11 cellular contexts compared by ENCODE assay signal in the genomic region with DNA sequence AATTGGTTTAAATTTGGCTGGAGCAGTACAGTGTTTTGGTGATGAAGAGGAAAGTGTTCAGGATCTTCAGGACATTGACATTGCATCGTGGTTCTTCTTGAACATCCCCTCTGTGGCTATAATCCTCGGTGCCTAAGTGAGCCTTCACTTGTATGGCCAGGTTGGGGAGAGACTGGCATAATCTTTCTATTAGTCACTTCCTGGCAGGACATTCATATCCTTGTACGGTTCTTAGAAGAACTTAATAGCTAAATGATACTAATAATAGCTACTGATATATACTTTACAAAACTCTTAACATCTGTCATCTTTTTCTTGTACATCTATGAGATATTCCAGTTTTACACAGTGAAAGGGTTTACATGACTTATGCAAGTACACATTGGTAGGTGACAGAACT. TPM values are rescaled to one million over a fixed set of nuclear protein-coding genes. Genes with fewer than 3 reads are reported as not detected.
A peak's percentile ranks its signal among the peaks of the same experiment; 100 is the strongest.
DNase-seq lines count a peak whose midpoint lies in the region; ATAC-seq and TF ChIP-seq lines count a peak whose summit lies in the region.
"Had no signal": no experiment of that assay in that cellular context is flagged by ENCODE, and none has a peak within 500 bp of the region (broad histone marks: within the 10 kb centered on the region; RNA-seq: fewer than 3 reads in every experiment).

No MANE protein-coding gene starts in this region.

- H3K27ac ChIP-seq in ACC112 (ENCODE audit: low read depth, low read length): peak overlapping the region; percentile 93

- TF ChIP-seq CTCF in astrocyte of the spinal cord (IDR thresholded peaks at IDR 0.05; ENCODE audit: low read depth, low read length) (no peak), glutamatergic neuron (IDR thresholded peaks at IDR 0.05; ENCODE audit: partially characterized antibody, unreplicated experiment) (no peak)

- intact Hi-C loops in activated CD4-positive, alpha-beta T cell treated with anti-CD3 and anti-CD28 coated beads, Interleukin-2, amount 10 ng/mL, durations not matched to agents 24 days and 14 days (cut with micrococcal nuclease): no loop called here

- no peaks in the 10 kb centered on the region for H3K4me1 Mint-ChIP-seq in activated CD4-positive, alpha-beta T cell treated with anti-CD3 and anti-CD28 coated beads, Interleukin-2, amount 10 ng/mL, durations not matched to agents 24 days and 14 days
- no peaks in the 10 kb centered on the region for H3K4me1 Mint-ChIP-seq in glutamatergic neuron (ENCODE audit: low read depth, unreplicated experiment)

- H2AFZ ChIP-seq in ACC112 (ENCODE audit: low read length, unreplicated experiment): no peak overlapping the region

- no peaks in the 10 kb centered on the region for H3K9me3 Mint-ChIP-seq in activated CD4-positive, alpha-beta T cell treated with anti-CD3 and anti-CD28 coated beads, Interleukin-2, amount 10 ng/mL, durations not matched to agents 24 days and 14 days
- H3K9me3 Mint-ChIP-seq in glutamatergic neuron (ENCODE audit: unreplicated experiment): no peaks in the 10 kb centered on the region
- H3K9me3 Mint-ChIP-seq: CD8-positive, alpha-beta T cell had no signal

- H3K27me3 ChIP-seq in ACC112 (ENCODE audit: insufficient read depth, low read length): no peaks in the 10 kb centered on the region

- H3K4me3 Mint-ChIP-seq in activated CD4-positive, alpha-beta T cell treated with anti-CD3 and anti-CD28 coated beads, Interleukin-2, amount 10 ng/mL, durations not matched to agents 24 days and 14 days: no peak overlapping the region
- H3K4me3 Mint-ChIP-seq in glutamatergic neuron (ENCODE audit: unreplicated experiment): no peak overlapping the region
- H3K4me3 Mint-ChIP-seq: CD8-positive, alpha-beta T cell had no signal

- H3K4me3 ChIP-seq in ACC112 (ENCODE audit: low read depth, low read length): peak overlapping the region; percentile 41
- H3K4me3 ChIP-seq in astrocyte of the spinal cord (ENCODE audit: low read depth, low read length): no peak overlapping the region

- in situ Hi-C loops in astrocyte of the spinal cord (cut with HindIII; ENCODE audit: low sequenced_read_pairs): no loop called here

- no peak for ATAC-seq in HG02938 (IDR thresholded peaks at IDR 0.05; ENCODE audit: unreplicated experiment)
- ATAC-seq: CD8-positive, alpha-beta T cell had no signal

- H3K36me3 Mint-ChIP-seq in activated CD4-positive, alpha-beta T cell treated with anti-CD3 and anti-CD28 coated beads, Interleukin-2, amount 10 ng/mL, durations not matched to agents 24 days and 14 days (ENCODE audit: low read depth): peaks cover 10% of the 10 kb centered on the region
- no peaks in the 10 kb centered on the region for H3K36me3 Mint-ChIP-seq in glutamatergic neuron (ENCODE audit: unreplicated experiment)

- no peaks in the 10 kb centered on the region for H3K79me2 ChIP-seq in ACC112 (ENCODE audit: control insufficient read depth, insufficient read depth, low read length, unreplicated experiment)

- H3K27me3 Mint-ChIP-seq in activated CD4-positive, alpha-beta T cell treated with anti-CD3 and anti-CD28 coated beads, Interleukin-2, amount 10 ng/mL, durations not matched to agents 24 days and 14 days: no peaks in the 10 kb centered on the region
- no peaks in the 10 kb centered on the region for H3K27me3 Mint-ChIP-seq in glutamatergic neuron (ENCODE audit: unreplicated experiment)

- DNase-seq in HK-2 (ENCODE audit: unreplicated experiment) (peak; percentile 33), astrocyte of the spinal cord (ENCODE audit: low read depth, low spot score) (peak; percentile 89), kidney glomerular epithelial cell (lab: John Stamatoyannopoulos, UW) (peak; percentile 85), glutamatergic neuron (no peak), NCI-H510A treated with DMSO at 0.1 percent for 48 hours (lab: John Stamatoyannopoulos, UW) (no peak)
- DNase-seq in activated CD4-positive, alpha-beta T cell treated with anti-CD3 and anti-CD28 coated beads, Interleukin-2, amount 10 ng/mL, durations not matched to agents 24 days and 14 days: no peak
- DNase-seq: CD8-positive, alpha-beta T cell; NCI-H2029 treated with DMSO at 0.1 percent for 48 hours had no signal

- H3K4me1 ChIP-seq in ACC112 (ENCODE audit: control insufficient read depth, insufficient read depth, low read length, unreplicated experiment): peaks cover 24% of the 10 kb centered on the region

- H3K27ac Mint-ChIP-seq in activated CD4-positive, alpha-beta T cell treated with anti-CD3 and anti-CD28 coated beads, Interleukin-2, amount 10 ng/mL, durations not matched to agents 24 days and 14 days: no peak overlapping the region
- no peak overlapping the region for H3K27ac Mint-ChIP-seq in glutamatergic neuron (ENCODE audit: unreplicated experiment)
- H3K27ac Mint-ChIP-seq: CD8-positive, alpha-beta T cell had no signal

- H3K36me3 ChIP-seq in ACC112 (ENCODE audit: insufficient read depth, low read length): 0 out of 2 replicates have a peak, but pooled peaks cover 4% of the 10 kb centered on the region

RNA-seq across cellular contexts. Expression of a gene that starts 35.8 kb away (rescaled TPM):
- total RNA-seq in activated CD4-positive, alpha-beta T cell treated with anti-CD3 and anti-CD28 coated beads, Interleukin-2, amount 10 ng/mL, durations not matched to agents 24 days and 14 days: not detected in 2 replicates
- total RNA-seq in glutamatergic neuron (ENCODE audit: unreplicated experiment): 274 TPM
- total RNA-seq: CD8-positive, alpha-beta T cell; lower leg skin had no signal

RNA-seq across cellular contexts. Expression of a gene that starts 40.5 kb away (rescaled TPM):
- total RNA-seq in activated CD4-positive, alpha-beta T cell treated with anti-CD3 and anti-CD28 coated beads, Interleukin-2, amount 10 ng/mL, durations not matched to agents 24 days and 14 days: not detected in 2 replicates
- 3.8 TPM for total RNA-seq in glutamatergic neuron (ENCODE audit: unreplicated experiment)
- total RNA-seq: CD8-positive, alpha-beta T cell; lower leg skin had no signal

Comparison
In these comparisons a context has a peak if more than half of its experiments do, and no peak if none do; other contexts are left out.
1. DNase-seq: peak in HK-2 (single experiment), astrocyte of the spinal cord (single experiment) and kidney glomerular epithelial cell (single experiment); none in activated CD4-positive, alpha-beta T cell treated with anti-CD3 and anti-CD28 coated beads, Interleukin-2, amount 10 ng/mL, durations not matched to agents 24 days and 14 days (single experiment), glutamatergic neuron (single experiment) and NCI-H510A treated with DMSO at 0.1 percent for 48 hours (single experiment).
2. RNA of a gene that starts 35.8 kb away (total RNA-seq): 274 TPM in glutamatergic neuron (single experiment); not detected in activated CD4-positive, alpha-beta T cell treated with anti-CD3 and anti-CD28 coated beads, Interleukin-2, amount 10 ng/mL, durations not matched to agents 24 days and 14 days; every median in the first group is over 100 times any median in the second.